ENCODE assay signal across 1 cellular context in the genomic region with DNA sequence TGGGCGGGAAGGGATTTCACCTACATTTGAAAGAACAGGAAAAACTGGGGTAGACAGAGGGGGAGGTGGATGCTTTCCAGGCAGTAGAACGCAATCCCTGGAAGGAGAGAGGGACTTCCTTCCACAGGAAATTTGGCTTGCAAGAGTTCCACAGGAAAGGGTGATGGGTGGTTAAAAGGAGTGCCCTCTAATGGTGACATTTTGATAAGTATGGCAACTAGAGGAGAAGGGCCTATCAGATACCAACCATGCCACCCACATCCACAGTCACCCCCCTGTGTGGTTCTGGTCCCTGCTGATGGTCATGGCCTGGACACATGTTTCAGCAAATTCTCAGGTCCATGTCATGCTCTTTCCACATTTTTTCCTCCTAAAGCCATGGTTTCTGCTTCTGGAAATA.
TF ChIP-seq lines count a peak whose summit lies in the region.

No MANE protein-coding gene starts in this region.

TF ChIP-seq in HCT116, 20 proteins besides CTCF, POLR2A, EP300 and RAD21 (continued from another document):
- TF ChIP-seq, protein P1, sequence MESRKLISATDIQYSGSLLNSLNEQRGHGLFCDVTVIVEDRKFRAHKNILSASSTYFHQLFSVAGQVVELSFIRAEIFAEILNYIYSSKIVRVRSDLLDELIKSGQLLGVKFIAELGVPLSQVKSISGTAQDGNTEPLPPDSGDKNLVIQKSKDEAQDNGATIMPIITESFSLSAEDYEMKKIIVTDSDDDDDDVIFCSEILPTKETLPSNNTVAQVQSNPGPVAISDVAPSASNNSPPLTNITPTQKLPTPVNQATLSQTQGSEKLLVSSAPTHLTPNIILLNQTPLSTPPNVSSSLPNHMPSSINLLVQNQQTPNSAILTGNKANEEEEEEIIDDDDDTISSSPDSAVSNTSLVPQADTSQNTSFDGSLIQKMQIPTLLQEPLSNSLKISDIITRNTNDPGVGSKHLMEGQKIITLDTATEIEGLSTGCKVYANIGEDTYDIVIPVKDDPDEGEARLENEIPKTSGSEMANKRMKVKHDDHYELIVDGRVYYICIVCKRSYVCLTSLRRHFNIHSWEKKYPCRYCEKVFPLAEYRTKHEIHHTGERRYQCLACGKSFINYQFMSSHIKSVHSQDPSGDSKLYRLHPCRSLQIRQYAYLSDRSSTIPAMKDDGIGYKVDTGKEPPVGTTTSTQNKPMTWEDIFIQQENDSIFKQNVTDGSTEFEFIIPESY (IDR thresholded peaks at IDR 0.05; ENCODE audit: extremely low read depth, insufficient replicate concordance, low read length): no peak
- TF ChIP-seq ZNF274 (IDR thresholded peaks at IDR 0.05; ENCODE audit: low read depth, low read length) (no peak), CBX3 (IDR thresholded peaks at IDR 0.05; ENCODE audit: low read depth) (no peak), ZFX (IDR thresholded peaks at IDR 0.05) (no peak)
